ENCODE assay signal across 1 cellular context in genomic region chr22:19291580-19292261, GRCh38.
A peak's percentile ranks its signal among the peaks of the same experiment; 100 is the strongest.
TF ChIP-seq lines count a peak whose summit lies in the region.

Gene CLTCL1, minus strand, starts transcription at chr22:19291719. Its CDS starts 78 bp downstream, at chr22:19291641.

TF ChIP-seq in K562, 482 proteins besides CTCF, POLR2A, EP300 and RAD21 (continued from another document and continues in another):
- TF ChIP-seq MITF (IDR thresholded peaks at IDR 0.05), result peak; percentile 15; the same call in 1 of the 2 replicates
- TF ChIP-seq ASH1L (IDR thresholded peaks at IDR 0.05; ENCODE audit: borderline replicate concordance, low read depth, partially characterized antibody), result no peak
- TF ChIP-seq E2F5 (CRISPR knock-in tag; IDR thresholded peaks at IDR 0.05), result peak; percentile 97
- no peak for TF ChIP-seq GATA2 (CRISPR knock-in tag; IDR thresholded peaks at IDR 0.05)
- TF ChIP-seq ZNF75A (CRISPR knock-in tag; IDR thresholded peaks at IDR 0.05), result peak; percentile 63; the same call in 1 of the 2 replicates
- peak; percentile 5; the same call in 1 of the 2 replicates for TF ChIP-seq ZNF324 (CRISPR knock-in tag; IDR thresholded peaks at IDR 0.05)
- peak; percentile 73; the same call in 1 of the 2 replicates for TF ChIP-seq SIN3B (IDR thresholded peaks at IDR 0.05; ENCODE audit: low read depth)
- no peak for TF ChIP-seq RBM15 (IDR thresholded peaks at IDR 0.05; ENCODE audit: insufficient read depth, low read length)
- no peak for TF ChIP-seq ZNF655 (CRISPR knock-in tag; IDR thresholded peaks at IDR 0.05)
- TF ChIP-seq CTBP1 (IDR thresholded peaks at IDR 0.05; ENCODE audit: borderline replicate concordance), result peak; percentile 89
- no peak for TF ChIP-seq CTCFL (IDR thresholded peaks at IDR 0.05; ENCODE audit: borderline replicate concordance, insufficient read depth, low read depth, low read length, poor library complexity, severe bottlenecking)
- TF ChIP-seq ZNF124 (CRISPR knock-in tag; IDR thresholded peaks at IDR 0.05), result no peak
- no peak for TF ChIP-seq ZNF140 (CRISPR knock-in tag; IDR thresholded peaks at IDR 0.05)
- no peak for TF ChIP-seq ZBTB34 (CRISPR knock-in tag; IDR thresholded peaks at IDR 0.05)
- TF ChIP-seq ZFPM2 (CRISPR knock-in tag; IDR thresholded peaks at IDR 0.05), result no peak
- no peak for TF ChIP-seq ZNF143 (CRISPR knock-in tag; IDR thresholded peaks at IDR 0.05)
- TF ChIP-seq LEF1 (IDR thresholded peaks at IDR 0.05), result peak; percentile 80
- 0 out of 2 replicates have a peak, but pooled peaks have one; percentile 21 for TF ChIP-seq HEY1 (CRISPR knock-in tag; IDR thresholded peaks at IDR 0.05; ENCODE audit: borderline replicate concordance)
- no peak for TF ChIP-seq ZBTB33 (CRISPR knock-in tag; IDR thresholded peaks at IDR 0.05)
- TF ChIP-seq IRF1 (CRISPR knock-in tag; IDR thresholded peaks at IDR 0.05; ENCODE audit: borderline replicate concordance), result no peak
- TF ChIP-seq E4F1 (CRISPR knock-in tag; IDR thresholded peaks at IDR 0.05; ENCODE audit: borderline replicate concordance), result no peak
- peak; percentile 93 for TF ChIP-seq ZC3H8 (IDR thresholded peaks at IDR 0.05)
- peak; percentile 81 for TF ChIP-seq ZNF41 (CRISPR knock-in tag; conservative IDR thresholded peaks at IDR 0.05)
- peak; percentile 91 for TF ChIP-seq TRIM28 (IDR thresholded peaks at IDR 0.05)
- peak; percentile 28; the same call in 1 of the 2 replicates for TF ChIP-seq JUN (IDR thresholded peaks at IDR 0.05; ENCODE audit: borderline replicate concordance, low read depth, low read length)
- TF ChIP-seq JUN (CRISPR knock-in tag; IDR thresholded peaks at IDR 0.05; ENCODE audit: borderline replicate concordance), result no peak
- peak; percentile 68 for TF ChIP-seq ARID2 (IDR thresholded peaks at IDR 0.05)
- no peak for TF ChIP-seq PBX2 (CRISPR knock-in tag; IDR thresholded peaks at IDR 0.05; ENCODE audit: low read depth)
- TF ChIP-seq PBX2 (tag; conservative IDR thresholded peaks at IDR 0.05; ENCODE audit: low read depth), result no peak
- peak; percentile 91 for TF ChIP-seq GATAD2B (IDR thresholded peaks at IDR 0.05; ENCODE audit: borderline replicate concordance)
- 0 out of 3 replicates have a peak, but pooled peaks of 1 of the 2 experiments have one; percentile 26 for TF ChIP-seq CBX3 (IDR thresholded peaks at IDR 0.05; ENCODE audit: borderline replicate concordance in 1 of 2, low read length in 2 of 2)
- TF ChIP-seq SRF (CRISPR knock-in tag; IDR thresholded peaks at IDR 0.05), result peak; percentile 53 to 69; a peak in 1 of 4 replicates
- peak; percentile 46; the same call in 1 of the 2 replicates for TF ChIP-seq ATF1 (CRISPR knock-in tag; IDR thresholded peaks at IDR 0.05)
- TF ChIP-seq ATF1 (tag; IDR thresholded peaks at IDR 0.05), result peak; percentile 68; the same call in 1 of the 2 replicates
- peak; percentile 60 for TF ChIP-seq GMEB1 (CRISPR knock-in tag; IDR thresholded peaks at IDR 0.05)
- TF ChIP-seq ZBTB9 (CRISPR knock-in tag; IDR thresholded peaks at IDR 0.05), result peak; percentile 91
- peak; percentile 97 for TF ChIP-seq ZBTB7A (IDR thresholded peaks at IDR 0.05; ENCODE audit: borderline replicate concordance, control insufficient read depth, low read depth, low read length)
- TF ChIP-seq TGIF2 (CRISPR knock-in tag; IDR thresholded peaks at IDR 0.05), result no peak
- TF ChIP-seq SAFB (IDR thresholded peaks at IDR 0.05; ENCODE audit: borderline replicate concordance, low read depth, low read length), result no peak
- TF ChIP-seq HDAC1 (IDR thresholded peaks at IDR 0.05), result peak; percentile 88 to 96; a peak in 3 of 4 replicates
- no peak for TF ChIP-seq ZNF408 (CRISPR knock-in tag; IDR thresholded peaks at IDR 0.05; ENCODE audit: low read depth)
